29 cellular contexts compared by ENCODE assay signal in genomic region chr3:126155819-126156218, GRCh38. TPM values are rescaled to one million over a fixed set of nuclear protein-coding genes. Genes with fewer than 3 reads are reported as not detected.
"Had no signal": no experiment of that assay in that cellular context is flagged by ENCODE, and none has a peak within 500 bp of the region (broad histone marks: within the 10 kb centered on the region; RNA-seq: fewer than 3 reads in every experiment).

No MANE protein-coding gene starts in this region.

- H3K4me3 Mint-ChIP-seq: activated naive CD8-positive, alpha-beta T cell treated with anti-CD3 and anti-CD28 coated beads, Interleukin-2, amount 50 U/mL, for 24 hours; activated T-cell treated with anti-CD3 and anti-CD28 coated beads, Interleukin-2, amount 50 U/mL, for 4 hours; WTC11 had no signal

- H3K36me3 Mint-ChIP-seq: activated naive CD4-positive, alpha-beta T cell treated with anti-CD3 and anti-CD28 coated beads, Interleukin-2, amount 50 U/mL, for 72 hours had no signal

- H3K9me3 ChIP-seq: ascending aorta, body of pancreas, SJCRH30, SK-N-SH had no signal

- ATAC-seq: activated naive CD8-positive, alpha-beta T cell treated with anti-CD3 and anti-CD28 coated beads, Interleukin-2, amount 50 U/mL, for 24 hours; activated T-cell treated with anti-CD3 and anti-CD28 coated beads, Interleukin-2, amount 50 U/mL, for 4 hours; body of pancreas; Panc1; WTC11 had no signal

- H3K27me3 Mint-ChIP-seq: activated naive CD8-positive, alpha-beta T cell treated with anti-CD3 and anti-CD28 coated beads, Interleukin-2, amount 50 U/mL, for 24 hours had no signal

- H3K4me3 ChIP-seq: ascending aorta, body of pancreas had no signal

- H3K4me1 Mint-ChIP-seq: activated naive CD8-positive, alpha-beta T cell treated with anti-CD3 and anti-CD28 coated beads, Interleukin-2, amount 50 U/mL, for 24 hours; WTC11 had no signal

- H3K27ac Mint-ChIP-seq: activated naive CD4-positive, alpha-beta T cell treated with anti-CD3 and anti-CD28 coated beads, Interleukin-2, amount 50 U/mL, for 72 hours; activated naive CD8-positive, alpha-beta T cell treated with anti-CD3 and anti-CD28 coated beads, Interleukin-2, amount 50 U/mL, for 24 hours; WTC11 had no signal

- H3K27me3 ChIP-seq: ascending aorta, body of pancreas had no signal

- H3K9ac ChIP-seq: SK-N-SH had no signal

- H3K9me3 Mint-ChIP-seq: activated naive CD4-positive, alpha-beta T cell treated with anti-CD3 and anti-CD28 coated beads, Interleukin-2, amount 50 U/mL, for 72 hours; activated naive CD8-positive, alpha-beta T cell treated with anti-CD3 and anti-CD28 coated beads, Interleukin-2, amount 50 U/mL, for 24 hours; activated T-cell treated with anti-CD3 and anti-CD28 coated beads, Interleukin-2, amount 50 U/mL, for 4 hours had no signal

- H3K36me3 ChIP-seq: SJCRH30 had no signal

- DNase-seq: activated CD4-positive, alpha-beta T cell treated with anti-CD3 and anti-CD28 coated beads for 48 hours; activated CD4-positive, alpha-beta T cell treated with anti-CD3 and anti-CD28 coated beads, Interleukin-2, amount 50 U/mL, for 4 hours; activated effector memory CD4-positive, alpha-beta T cell treated with anti-CD3 and anti-CD28 coated beads, Interleukin-2, amount 50 U/mL, for 16 hours; activated naive CD4-positive, alpha-beta T cell treated with Interleukin-2 at 50 U/mL for 16 hours; activated naive CD8-positive, alpha-beta T cell treated with anti-CD3 and anti-CD28 coated beads, Interleukin-2, amount 50 U/mL, for 24 hours; activated T-cell treated with anti-CD3 and anti-CD28 coated beads, Interleukin-2, amount 50 U/mL, for 4 hours; amniotic stem cell; Kasumi-1; KBM-7; MV-4-11; NCI-H1092 treated with DMSO at 0.1 percent for 48 hours; NCI-H1417 treated with DMSO at 0.1 percent for 48 hours; NCI-H1694 treated with DMSO at 0.1 percent for 48 hours; NCI-H2029 treated with DMSO at 0.1 percent for 48 hours; NCI-H345; NCI-H510A treated with DMSO at 0.1 percent for 48 hours; NK-92 treated with Interleukin-12 subunit alpha and Interleukin-12 subunit beta, amount 100 ng/mL, for 24 hours; OCI-M1; Right ventricle myocardium superior; RPMI8226; T-helper 9 cell had no signal

- H3K27ac ChIP-seq: ascending aorta, body of pancreas, SJCRH30 had no signal

- H3K4me1 ChIP-seq: ascending aorta, SJCRH30 had no signal

RNA-seq across cellular contexts. Expression of gene ALDH1L1, which starts 24.6 kb away (rescaled TPM):
- total RNA-seq: T-helper 1 cell treated with Interleukin-12 subunit alpha and Interleukin-12 subunit beta and Interleukin-4 antibody, amounts not matched to agents 30 ng/mL and 1 ng/mL, for 36 hours had no signal
- polyA plus RNA-seq: SK-N-SH had no signal
